8 cellular contexts compared by ENCODE assay signal in genomic region chr17:37490022-37490587, GRCh38. TPM values are rescaled to one million over a fixed set of nuclear protein-coding genes. Genes with fewer than 3 reads are reported as not detected.
DNase-seq lines count a peak whose midpoint lies in the region; ATAC-seq, FAIRE-seq and TF ChIP-seq lines count a peak whose summit lies in the region.

No MANE protein-coding gene starts in this region.

- TF ChIP-seq EP300 in gastroesophageal sphincter (IDR thresholded peaks at IDR 0.05), result no peak

- H2AFZ ChIP-seq in osteoblast (ENCODE audit: low read length), result peak overlapping the region; percentile 35

- H3K4me1 Mint-ChIP-seq in CD4-positive, CD25-positive, alpha-beta regulatory T cell, result peaks cover 16 to 31% (median 22%) of the 10 kb centered on the region in 4 donors

- H3K4me1 ChIP-seq in CD4-positive, CD25-positive, alpha-beta regulatory T cell (ENCODE audit: control insufficient read depth, insufficient read depth, low read length, poor library complexity, severe bottlenecking), result peaks cover 20% of the 10 kb centered on the region
- H3K4me1 ChIP-seq in gastroesophageal sphincter (peaks cover 0 to 63% (median 8%) of the 10 kb centered on the region in 3 donors), osteoblast (ENCODE audit: insufficient read depth, low read length) (peaks cover 70% of the 10 kb centered on the region), testis (peaks cover 33% of the 10 kb centered on the region)

- peak overlapping the region; percentile 91 to 99 (median 93) for H3K4me3 Mint-ChIP-seq in CD4-positive, CD25-positive, alpha-beta regulatory T cell

- H3K36me3 ChIP-seq in CD4-positive, CD25-positive, alpha-beta regulatory T cell (ENCODE audit: control insufficient read depth, insufficient read depth, low read length), result no peaks in the 10 kb centered on the region
- H3K36me3 ChIP-seq in gastroesophageal sphincter (no peaks in the 10 kb centered on the region), osteoblast (ENCODE audit: insufficient read depth, low read length) (no peaks in the 10 kb centered on the region), testis (ENCODE audit: low read depth, missing control alignments) (no peaks in the 10 kb centered on the region)

- no peaks in the 10 kb centered on the region for H3K9me3 Mint-ChIP-seq in CD4-positive, CD25-positive, alpha-beta regulatory T cell

- H3K27me3 ChIP-seq in CD4-positive, CD25-positive, alpha-beta regulatory T cell (ENCODE audit: control insufficient read depth, insufficient read depth, low read length), result no peaks in the 10 kb centered on the region
- no peaks in the 10 kb centered on the region for H3K27me3 ChIP-seq in gastroesophageal sphincter
- H3K27me3 ChIP-seq in osteoblast (ENCODE audit: insufficient read depth, low read length), result no peaks in the 10 kb centered on the region
- no peaks in the 10 kb centered on the region for H3K27me3 ChIP-seq in testis

- peak; percentile 57 to 74 (median 62) for DNase-seq in CD4-positive, CD25-positive, alpha-beta regulatory T cell
- DNase-seq in GM19238 (ENCODE audit: insufficient read length, low spot score) (peak; percentile 53), RCC 7860 (ENCODE audit: low spot score) (peak; percentile 14), osteoblast (ENCODE audit: insufficient read length, low spot score, missing footprints) (no peak), testis (peak; percentile 65)
- DNase-seq in activated effector memory CD4-positive, alpha-beta T cell treated with Interleukin-2 at 50 U/mL for 16 hours, result peak; percentile 63

- WGBS in gastroesophageal sphincter (ENCODE audit: low coverage in 1 of 2), 2 donors, result 0 to 1% methylated on average over 8 to 13 of the region's 56 CpGs
- 1% methylated on average over 20 to 35 of the region's 56 CpGs for WGBS in testis, 2 donors

- TF ChIP-seq POLR2A in gastroesophageal sphincter (IDR thresholded peaks at IDR 0.05) (no peak), testis (IDR thresholded peaks at IDR 0.05) (no peak)

- H4K20me1 ChIP-seq in osteoblast (ENCODE audit: insufficient read depth, low read length), result peaks cover 7% of the 10 kb centered on the region

- H3K27ac Mint-ChIP-seq in CD4-positive, CD25-positive, alpha-beta regulatory T cell, result peak overlapping the region in 1 of 3 donors; percentile 89

- TF ChIP-seq CTCF in gastroesophageal sphincter (IDR thresholded peaks at IDR 0.05) (peak in 2 of 4 experiments; percentile 24 to 39), osteoblast (IDR thresholded peaks at IDR 0.05; ENCODE audit: extremely low read depth, low read depth, low read length) (peak; percentile 11), testis (IDR thresholded peaks at IDR 0.05) (no peak)

- intact Hi-C loops in testis (cut with DNase I; ENCODE audit: low total_unique reads), result no loop called here

- no peaks in the 10 kb centered on the region for H3K36me3 Mint-ChIP-seq in CD4-positive, CD25-positive, alpha-beta regulatory T cell

- H3K27me3 Mint-ChIP-seq in CD4-positive, CD25-positive, alpha-beta regulatory T cell, result peaks cover 5% of the 10 kb centered on the region

- peak overlapping the region; percentile 49 for H3K4me3 ChIP-seq in CD4-positive, CD25-positive, alpha-beta regulatory T cell (ENCODE audit: low read depth, low read length)
- H3K4me3 ChIP-seq in gastroesophageal sphincter (peak overlapping the region; percentile 78 to 97), osteoblast (ENCODE audit: insufficient read depth, low read length) (peak overlapping the region; percentile 87), testis (peak overlapping the region; percentile 80 to 82)

- ATAC-seq in CD4-positive, CD25-positive, alpha-beta regulatory T cell (ENCODE audit: low read depth in 2 of 2), result peak; percentile 63 to 67
- ATAC-seq in HG03439 (IDR thresholded peaks at IDR 0.05; ENCODE audit: unreplicated experiment) (peak; percentile 46), gastroesophageal sphincter (peak; percentile 40)

- no peak for FAIRE-seq in RCC 7860 (lab: Jason Lieb, UNC)

- H3K9me3 ChIP-seq in CD4-positive, CD25-positive, alpha-beta regulatory T cell (ENCODE audit: control insufficient read depth in 2 of 2, low read length in 2 of 2), result no peaks in the 10 kb centered on the region
- H3K9me3 ChIP-seq in gastroesophageal sphincter (no peaks in the 10 kb centered on the region), osteoblast (ENCODE audit: low read depth, low read length) (no peaks in the 10 kb centered on the region), testis (no peaks in the 10 kb centered on the region)

- peak overlapping the region; percentile 91 for H3K4me2 ChIP-seq in osteoblast (ENCODE audit: insufficient read depth, low read length)

- H3K27ac ChIP-seq in CD4-positive, CD25-positive, alpha-beta regulatory T cell (ENCODE audit: insufficient read depth, low read length, poor library complexity, severe bottlenecking), result no peak overlapping the region
- H3K27ac ChIP-seq in gastroesophageal sphincter, result peak overlapping the region; percentile 86 to 96 (median 94)
- peak overlapping the region; percentile 97 for H3K27ac ChIP-seq in osteoblast (ENCODE audit: low read depth, low read length)
- H3K27ac ChIP-seq in testis, result peak overlapping the region; percentile 46 to 48

- H3K79me2 ChIP-seq in osteoblast (ENCODE audit: insufficient read depth, low read length), result peaks cover 46% of the 10 kb centered on the region

RNA-seq across cellular contexts. Expression of gene DUSP14, which starts 0.4 kb away (rescaled TPM):
- 2.4 TPM for total RNA-seq in CD4-positive, CD25-positive, alpha-beta regulatory T cell
- polyA plus RNA-seq in CD4-positive, CD25-positive, alpha-beta regulatory T cell, result 1 to 10 TPM; 4.7 to 9.4 (median 7.7) TPM
- 10 to 100 TPM; 11.8 to 46.0 (median 28.2) TPM for total RNA-seq in gastroesophageal sphincter
- 79.3 and 97.7 TPM in 2 replicates for total RNA-seq in osteoblast
- total RNA-seq in testis, result 10 to 100 TPM; 36.1 to 38.3 TPM
- 26.6 TPM for polyA plus RNA-seq in testis (ENCODE audit: insufficient read depth, low read depth, low replicate concordance)
